Comparison of ENCODE assay signal across 8 cellular contexts in the genomic region with DNA sequence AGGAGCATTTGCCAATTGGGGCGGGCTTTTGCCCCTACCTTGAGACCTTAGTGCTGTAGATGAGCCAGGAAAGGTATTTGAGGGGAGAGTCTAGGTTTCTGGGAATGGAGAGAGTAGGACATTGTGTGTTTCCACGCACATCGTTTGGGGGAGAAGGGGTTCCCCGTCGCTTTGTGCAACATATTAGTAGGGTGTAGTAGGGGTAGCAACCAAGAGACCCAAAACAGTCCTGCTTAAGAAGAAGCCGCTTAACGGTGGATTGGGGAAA. TPM values are rescaled to one million over a fixed set of nuclear protein-coding genes. Genes with fewer than 3 reads are reported as not detected.
DNase-seq lines count a peak whose midpoint lies in the region; ATAC-seq, FAIRE-seq and TF ChIP-seq lines count a peak whose summit lies in the region.

No MANE protein-coding gene starts in this region.

- FAIRE-seq in bronchial epithelial cell (lab: Jason Lieb, UNC) = no peak

- peaks cover 4% of the 10 kb centered on the region for H3K4me1 ChIP-seq in ACC112 (ENCODE audit: control insufficient read depth, insufficient read depth, low read length, unreplicated experiment)
- H3K4me1 ChIP-seq in mucosa of descending colon (ENCODE audit: low read depth) = peaks cover 18% of the 10 kb centered on the region

- DNase-seq in HFF-Myc (ENCODE audit: extremely low read depth, low read depth) (no peak), bronchial epithelial cell (ENCODE audit: low read depth) (no peak), mucosa of descending colon (peak in 1 of 3 donors; percentile 67), GF-D8 (lab: John Stamatoyannopoulos, UW) (no peak), NCI-H526 treated with DMSO at 0.1 percent for 48 hours (lab: John Stamatoyannopoulos, UW) (no peak), DMS 273 (lab: John Stamatoyannopoulos, UW; ENCODE audit: unreplicated experiment) (no peak)

- no peaks in the 10 kb centered on the region for H3K9me3 ChIP-seq in mucosa of descending colon

- no peaks in the 10 kb centered on the region for H3K27me3 ChIP-seq in ACC112 (ENCODE audit: insufficient read depth, low read length)
- H3K27me3 ChIP-seq in bronchial epithelial cell (ENCODE audit: control insufficient read depth, insufficient read depth, low read length) = no peaks in the 10 kb centered on the region

- peak overlapping the region; percentile 91 for H3K27ac ChIP-seq in ACC112 (ENCODE audit: low read depth, low read length)

- peak overlapping the region; percentile 92 for H3K4me3 ChIP-seq in ACC112 (ENCODE audit: low read depth, low read length)
- H3K4me3 ChIP-seq in HFF-Myc (replicated peaks; ENCODE audit: low read depth, low read length) = peak overlapping the region; percentile 97
- peak overlapping the region; percentile 69 for H3K4me3 ChIP-seq in bronchial epithelial cell (ENCODE audit: low read depth, low read length)
- peak overlapping the region; percentile 2 for H3K4me3 ChIP-seq in mucosa of descending colon

- TF ChIP-seq CTCF in HFF-Myc (IDR thresholded peaks at IDR 0.05; ENCODE audit: low read depth, low read length, missing control alignments) = no peak
- no peak for TF ChIP-seq CTCF in bronchial epithelial cell (IDR thresholded peaks at IDR 0.05; ENCODE audit: insufficient read depth, low read length, severe bottlenecking)
- no peak for TF ChIP-seq CTCF in mucosa of descending colon (IDR thresholded peaks at IDR 0.05)

- ATAC-seq in mucosa of descending colon (no peak), HG02973 (IDR thresholded peaks at IDR 0.05; ENCODE audit: unreplicated experiment) (no peak)

- H2AFZ ChIP-seq in ACC112 (ENCODE audit: low read length, unreplicated experiment) = peak overlapping the region; percentile 91

- H3K36me3 ChIP-seq in ACC112 (ENCODE audit: insufficient read depth, low read length) = 0 out of 2 replicates have a peak, but pooled peaks cover 4% of the 10 kb centered on the region
- no peaks in the 10 kb centered on the region for H3K36me3 ChIP-seq in bronchial epithelial cell (ENCODE audit: control insufficient read depth, insufficient read depth, low read length)
- peaks cover 3% of the 10 kb centered on the region for H3K36me3 ChIP-seq in mucosa of descending colon (ENCODE audit: low read depth)

- intact Hi-C loops in mucosa of descending colon (cut with DNase I, micrococcal nuclease) = loop anchor here in 1 of 2 donors (5.0 kb wide), 1 partner anchor 56 kb away; the partner anchor contains the start of gene BAZ2A

- H3K79me2 ChIP-seq in ACC112 (ENCODE audit: control insufficient read depth, insufficient read depth, low read length, unreplicated experiment) = peaks cover 40% of the 10 kb centered on the region

RNA-seq across cellular contexts. Expression of gene PTGES3, which starts 0.7 kb away (rescaled TPM):
- total RNA-seq in bronchial epithelial cell (58.4 and 64.3 TPM in 2 replicates), mucosa of descending colon (100 to 1,000 TPM; 155 to 223 (median 164) TPM)

RNA-seq across cellular contexts. Expression of gene NACA, which starts 36.3 kb away (rescaled TPM):
- total RNA-seq in bronchial epithelial cell (1,412 and 1,419 TPM in 2 replicates), mucosa of descending colon (100 to 1,000 TPM; 507 to 753 (median 639) TPM)

RNA-seq across cellular contexts. Expression of gene ATP5F1B, which starts 43.0 kb away (rescaled TPM):
- 519 and 608 TPM in 2 replicates for total RNA-seq in bronchial epithelial cell
- 1,000 to 10,000 TPM in 2 of 3 donors, 100 to 1,000 TPM in 1; 874 to 1,329 (median 1,265) TPM for total RNA-seq in mucosa of descending colon

RNA-seq across cellular contexts. Expression of gene BAZ2A, which starts 58.7 kb away (rescaled TPM):
- total RNA-seq in bronchial epithelial cell (10.8 and 19.1 TPM in 2 replicates), mucosa of descending colon (100 to 1,000 TPM; 109 to 144 (median 110) TPM)

Comparison
In these comparisons a context has a peak if more than half of its experiments do, and no peak if none do; other contexts are left out.
1. H3K4me3 ChIP-seq: peak in every context shown above with its lines; median percentile 97 in HFF-Myc; 92 in ACC112; 69 in bronchial epithelial cell; 2 in mucosa of descending colon.